Comparison of ENCODE assay signal across 8 cellular contexts in the genomic region with DNA sequence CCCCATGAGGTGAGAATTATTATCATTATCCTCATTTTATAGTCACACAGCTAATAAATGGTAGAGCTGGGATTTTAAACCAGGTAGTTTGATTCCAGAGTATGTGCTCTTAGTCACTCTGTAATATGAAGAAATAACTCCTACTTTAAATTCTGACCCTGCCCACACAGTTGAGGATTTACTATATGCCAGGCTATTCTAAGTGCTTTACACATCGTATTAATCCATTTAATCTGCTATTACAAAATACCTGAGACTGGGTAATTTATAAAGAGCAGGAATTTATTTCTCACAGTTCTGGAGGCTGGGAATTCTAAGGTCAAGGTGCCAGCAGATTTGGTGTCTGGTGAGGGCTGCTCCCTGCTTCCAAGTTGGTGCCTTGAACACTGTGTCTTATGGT. TPM values are rescaled to one million over a fixed set of nuclear protein-coding genes. Genes with fewer than 3 reads are reported as not detected.
"Had no signal": no experiment of that assay in that cellular context is flagged by ENCODE, and none has a peak within 500 bp of the region (broad histone marks: within the 10 kb centered on the region; RNA-seq: fewer than 3 reads in every experiment).

No MANE protein-coding gene starts in this region.

- ATAC-seq: HCT116 had no signal

- DNase-seq: GM23248, GOT3, H7, HFFc6, IMR-90 had no signal

RNA-seq across cellular contexts. Expression of a gene that starts 19.6 kb away (rescaled TPM):
- total RNA-seq: GM23248, H4, HFFc6, HT-29, IMR-90 had no signal
